In the genomic region with DNA sequence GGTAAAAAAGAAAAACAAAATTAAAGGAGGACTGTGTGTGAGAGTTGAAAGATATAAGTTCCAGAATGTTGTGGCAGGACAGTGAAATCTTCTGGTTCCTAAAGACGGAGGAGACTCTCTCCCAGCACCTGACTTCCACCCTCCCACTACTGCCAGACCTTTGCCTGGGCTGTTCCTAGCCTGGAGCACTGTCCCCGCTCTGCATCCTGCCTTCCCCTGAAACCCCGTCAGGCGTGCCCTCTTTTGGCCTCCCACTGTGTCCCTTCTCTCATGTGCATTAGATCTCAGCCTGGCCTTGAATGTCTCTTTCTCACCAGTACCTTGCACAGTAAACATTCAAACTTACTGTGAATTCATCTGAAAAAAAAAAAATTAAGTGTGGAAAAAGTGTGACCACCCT, we compare ENCODE assay signal across 19 cellular contexts.
A peak's percentile ranks its signal among the peaks of the same experiment; 100 is the strongest.
DNase-seq lines count a peak whose midpoint lies in the region; ATAC-seq and TF ChIP-seq lines count a peak whose summit lies in the region.
"Had no signal": no experiment of that assay in that cellular context is flagged by ENCODE, and none has a peak within 500 bp of the region (broad histone marks: within the 10 kb centered on the region; RNA-seq: fewer than 3 reads in every experiment).

No MANE protein-coding gene starts in this region.

- H3K4me1 Mint-ChIP-seq in activated T-cell treated with anti-CD3 and anti-CD28 coated beads, Interleukin-2, amount 50 U/mL, for 72 hours (ENCODE audit: low read depth), result no peaks in the 10 kb centered on the region
- peaks cover 5% of the 10 kb centered on the region for H3K4me1 Mint-ChIP-seq in brain
- no peaks in the 10 kb centered on the region for H3K4me1 Mint-ChIP-seq in stimulated activated effector memory CD8-positive, alpha-beta T cell treated with anti-CD3 and anti-CD28 coated beads, Interleukin-12 subunit alpha, Interleukin-12 subunit beta, amount 100 ng/mL, for 72 hours

- H3K27me3 ChIP-seq in iPS DF 6.9 (ENCODE audit: control insufficient read depth, insufficient read depth, low read length) (no peaks in the 10 kb centered on the region), PC-9 (ENCODE audit: insufficient read depth, low read depth) (no peaks in the 10 kb centered on the region), PC-3 (ENCODE audit: low read length) (no peaks in the 10 kb centered on the region)
- H3K27me3 ChIP-seq: MG63 had no signal

- no peak for TF ChIP-seq CTCF in brain (conservative IDR thresholded peaks at IDR 0.05)
- no peak for TF ChIP-seq CTCF in PC-9 (conservative IDR thresholded peaks at IDR 0.05)
- TF ChIP-seq CTCF in PC-3 (conservative IDR thresholded peaks at IDR 0.05; ENCODE audit: low read depth, low read length), result no peak

- CTCF ChIA-PET in PC-9 (lab: Charles Lee), result no interaction called here
- CTCF ChIA-PET in PC-3 (lab: Charles Lee), result no interaction called here

- H4K20me1 ChIP-seq in PC-9 (ENCODE audit: insufficient read depth), result no peaks in the 10 kb centered on the region; the same call in 1 of the 2 replicates
- H4K20me1 ChIP-seq in PC-3 (ENCODE audit: low read length), result no peaks in the 10 kb centered on the region

- no peaks in the 10 kb centered on the region for H3K9me3 Mint-ChIP-seq in activated T-cell treated with anti-CD3 and anti-CD28 coated beads, Interleukin-2, amount 50 U/mL, for 72 hours
- no peaks in the 10 kb centered on the region for H3K9me3 Mint-ChIP-seq in brain
- H3K9me3 Mint-ChIP-seq in stimulated activated effector memory CD8-positive, alpha-beta T cell treated with anti-CD3 and anti-CD28 coated beads, Interleukin-12 subunit alpha, Interleukin-12 subunit beta, amount 100 ng/mL, for 72 hours, result no peaks in the 10 kb centered on the region
- H3K9me3 Mint-ChIP-seq: CD14-positive monocyte had no signal

- H3K9me2 ChIP-seq in PC-9 (ENCODE audit: insufficient read depth) (no peaks in the 10 kb centered on the region), PC-3 (replicated peaks; ENCODE audit: low read length) (no peaks in the 10 kb centered on the region)

- intact Hi-C loops in PC-9 (cut with micrococcal nuclease; ENCODE audit: unreplicated experiment) (no loop called here), PC-3 (cut with micrococcal nuclease) (no loop called here)

- no CpG with 5 or more reads among the region's 4 CpGs for WGBS in iPS DF 6.9 (ENCODE audit: insufficient coverage, insufficient read length)

- H3K4me1 ChIP-seq in iPS DF 6.9 (ENCODE audit: control insufficient read depth, insufficient read depth, low read length) (no peaks in the 10 kb centered on the region; the same call in 1 of the 2 replicates), PC-9 (replicated peaks; ENCODE audit: insufficient read depth) (no peaks in the 10 kb centered on the region), PC-3 (ENCODE audit: insufficient read depth, low read length) (peaks cover 7% of the 10 kb centered on the region; the same call in 1 of the 2 replicates)

- H3K4me3 ChIP-seq in iPS DF 6.9 (ENCODE audit: low read length) (no peak overlapping the region), PC-9 (no peak overlapping the region), PC-3 (ENCODE audit: low read length) (no peak overlapping the region)
- H3K4me3 ChIP-seq: MG63 had no signal

- no peaks in the 10 kb centered on the region for H3K27me3 Mint-ChIP-seq in activated T-cell treated with anti-CD3 and anti-CD28 coated beads, Interleukin-2, amount 50 U/mL, for 72 hours (ENCODE audit: low read depth)
- H3K27me3 Mint-ChIP-seq in brain, result no peaks in the 10 kb centered on the region

- H3K9ac ChIP-seq in PC-3 (ENCODE audit: low read length), result no peak overlapping the region

- no peak overlapping the region for H2AFZ ChIP-seq in PC-9
- H2AFZ ChIP-seq in PC-3 (ENCODE audit: low read length), result no peak overlapping the region

- H3K4me2 ChIP-seq in PC-9, result no peak overlapping the region
- H3K4me2 ChIP-seq in PC-3 (ENCODE audit: low read length), result no peak overlapping the region

- peak overlapping the region; percentile 60 for H3K27ac Mint-ChIP-seq in activated T-cell treated with anti-CD3 and anti-CD28 coated beads, Interleukin-2, amount 50 U/mL, for 72 hours
- H3K27ac Mint-ChIP-seq in brain, result peak overlapping the region in 3 of 5 experiments; percentile 66 to 70 (median 69)
- peak overlapping the region; percentile 43 for H3K27ac Mint-ChIP-seq in stimulated activated effector memory CD8-positive, alpha-beta T cell treated with anti-CD3 and anti-CD28 coated beads, Interleukin-12 subunit alpha, Interleukin-12 subunit beta, amount 100 ng/mL, for 72 hours

- BruUV-seq in PC-9 (replicated peaks; lab: Mats Ljungman, UMichigan), result no TSS peak
- BruUV-seq in PC-3 (replicated peaks; lab: Mats Ljungman, UMichigan), result no TSS peak

- no peak for DNase-seq in activated T-cell treated with anti-CD3 and anti-CD28 coated beads, Interleukin-2, amount 50 U/mL, for 72 hours
- no peak for DNase-seq in activated T-cell treated with anti-CD3 and anti-CD28 coated beads for 4 hours
- peak; percentile 16 for DNase-seq in iPS DF 6.9 (ENCODE audit: low read depth, low spot score)
- no peak for DNase-seq in stimulated activated effector memory CD8-positive, alpha-beta T cell treated with anti-CD3 and anti-CD28 coated beads, Interleukin-12 subunit alpha, Interleukin-12 subunit beta, amount 100 ng/mL, for 72 hours (ENCODE audit: low spot score in 2 of 2)
- no peak for DNase-seq in PC-9
- no peak for DNase-seq in PC-3
- no peak for DNase-seq in stimulated activated CD4-positive, alpha-beta T cell treated with anti-CD3 and anti-CD28 coated beads, Interleukin-4, amount 100 ng/mL, for 1 hour
- DNase-seq: 8988T, DMS79, Kasumi-1, MG63, NCI-H1092, NCI-H1436 treated with DMSO at 0.1 percent for 48 hours, NCI-H2029, NCI-H2171, NCI-H526 had no signal

- H3K36me3 ChIP-seq in iPS DF 6.9 (ENCODE audit: control insufficient read depth, insufficient read depth, low read length) (no peaks in the 10 kb centered on the region), PC-9 (ENCODE audit: low read depth) (no peaks in the 10 kb centered on the region), PC-3 (ENCODE audit: low read depth, low read length) (peaks cover 47% of the 10 kb centered on the region)

- H3F3A ChIP-seq in PC-9 (ENCODE audit: insufficient read depth, low read depth) (no peaks in the 10 kb centered on the region), PC-3 (ENCODE audit: low read length, unreplicated experiment) (peaks cover 5% of the 10 kb centered on the region)

- no peaks in the 10 kb centered on the region for H3K79me2 ChIP-seq in PC-9 (ENCODE audit: low read depth)
- H3K79me2 ChIP-seq in PC-3 (ENCODE audit: low read length), result no peaks in the 10 kb centered on the region

- H3K4me3 Mint-ChIP-seq in activated T-cell treated with anti-CD3 and anti-CD28 coated beads, Interleukin-2, amount 50 U/mL, for 72 hours, result no peak overlapping the region
- H3K4me3 Mint-ChIP-seq in brain, result no peak overlapping the region
- H3K4me3 Mint-ChIP-seq in stimulated activated effector memory CD8-positive, alpha-beta T cell treated with anti-CD3 and anti-CD28 coated beads, Interleukin-12 subunit alpha, Interleukin-12 subunit beta, amount 100 ng/mL, for 72 hours, result no peak overlapping the region
- H3K4me3 Mint-ChIP-seq: CD14-positive monocyte had no signal

- H3K9me3 ChIP-seq in iPS DF 6.9 (ENCODE audit: control insufficient read depth, insufficient read depth, low read length) (no peaks in the 10 kb centered on the region), PC-9 (ENCODE audit: insufficient read depth, low read depth) (no peaks in the 10 kb centered on the region), PC-3 (ENCODE audit: low read length) (no peaks in the 10 kb centered on the region)
- H3K9me3 ChIP-seq: MG63 had no signal

- peaks cover 7 to 23% of the 10 kb centered on the region in 2 donors for H3K36me3 Mint-ChIP-seq in activated T-cell treated with anti-CD3 and anti-CD28 coated beads, Interleukin-2, amount 50 U/mL, for 72 hours (ENCODE audit: insufficient read depth in 2 of 2)
- peaks cover 88% of the 10 kb centered on the region for H3K36me3 Mint-ChIP-seq in brain
- peaks cover 99% of the 10 kb centered on the region for H3K36me3 Mint-ChIP-seq in stimulated activated effector memory CD8-positive, alpha-beta T cell treated with anti-CD3 and anti-CD28 coated beads, Interleukin-12 subunit alpha, Interleukin-12 subunit beta, amount 100 ng/mL, for 72 hours

- ATAC-seq in activated T-cell treated with anti-CD3 and anti-CD28 coated beads, Interleukin-2, amount 50 U/mL, for 72 hours (replicated peaks in 1 of 2), result no peak
- no peak for ATAC-seq in stimulated activated effector memory CD8-positive, alpha-beta T cell treated with anti-CD3 and anti-CD28 coated beads, Interleukin-12 subunit alpha, Interleukin-12 subunit beta, amount 100 ng/mL, for 72 hours
- ATAC-seq in PC-3, result no peak
- ATAC-seq: Panc1 had no signal

- H3K27ac ChIP-seq in iPS DF 6.9 (ENCODE audit: low read length) (no peak overlapping the region), PC-9 (no peak overlapping the region), PC-3 (ENCODE audit: low read length) (no peak overlapping the region)

- POLR2A ChIA-PET in PC-9 (lab: Charles Lee; ENCODE audit: unreplicated experiment), result no interaction called here
- POLR2A ChIA-PET in PC-3 (lab: Charles Lee; ENCODE audit: unreplicated experiment), result no interaction called here
